Comparison of ENCODE assay signal across 3 cellular contexts in genomic region chr15:45407786-45408185, GRCh38.
TF ChIP-seq lines count a peak whose summit lies in the region.

No MANE protein-coding gene starts in this region.

TF ChIP-seq in A549, 52 proteins besides CTCF, POLR2A, EP300 and RAD21:
- TF ChIP-seq MAFK (IDR thresholded peaks at IDR 0.05; ENCODE audit: partially characterized antibody) (peak; percentile 55), MYC (IDR thresholded peaks at IDR 0.05; ENCODE audit: borderline replicate concordance, low read length) (no peak)

TF ChIP-seq in IMR-90, 13 proteins besides CTCF, POLR2A, EP300 and RAD21:
- TF ChIP-seq MAFK (IDR thresholded peaks at IDR 0.05; ENCODE audit: low read depth, low read length) (peak; percentile 71), RCOR1 (IDR thresholded peaks at IDR 0.05; ENCODE audit: insufficient replicate concordance, low read length) (no peak)

TF ChIP-seq in K562, 482 proteins besides CTCF, POLR2A, EP300 and RAD21:
- TF ChIP-seq ZNF24 (IDR thresholded peaks at IDR 0.05) (no peak), MAFF (IDR thresholded peaks at IDR 0.05; ENCODE audit: low read length) (peak; percentile 69), MAFG (tag; conservative IDR thresholded peaks at IDR 0.05) (peak; percentile 45), TRIM28 (IDR thresholded peaks at IDR 0.05) (no peak), MAFK (IDR thresholded peaks at IDR 0.05; ENCODE audit: low read length) (peak; percentile 37; the same call in 1 of the 2 replicates), ZNF354B (CRISPR knock-in tag; IDR thresholded peaks at IDR 0.05) (no peak), MAZ (CRISPR knock-in tag; conservative IDR thresholded peaks at IDR 0.05 in 1 of 2, IDR thresholded peaks at IDR 0.05 in 1 of 2) (no peak), C11orf30 (IDR thresholded peaks at IDR 0.05; ENCODE audit: low read depth) (peak; percentile 69), PCBP2 (IDR thresholded peaks at IDR 0.05; ENCODE audit: low read depth, low read length, poor library complexity, severe bottlenecking) (no peak), HDGF (IDR thresholded peaks at IDR 0.05) (no peak), E2F3 (CRISPR knock-in tag; IDR thresholded peaks at IDR 0.05) (no peak), TCFL5 (CRISPR knock-in tag; conservative IDR thresholded peaks at IDR 0.05) (no peak), TBP (optimal IDR thresholded peaks at IDR 0.05; ENCODE audit: low read depth, low read length) (no peak), ZNF316 (IDR thresholded peaks at IDR 0.05) (peak; percentile 80), ZNF589 (CRISPR knock-in tag; IDR thresholded peaks at IDR 0.05; ENCODE audit: low read depth) (no peak), NFXL1 (CRISPR knock-in tag; IDR thresholded peaks at IDR 0.05) (no peak), EP400 (IDR thresholded peaks at IDR 0.05) (no peak)
- TF ChIP-seq, protein P1, sequence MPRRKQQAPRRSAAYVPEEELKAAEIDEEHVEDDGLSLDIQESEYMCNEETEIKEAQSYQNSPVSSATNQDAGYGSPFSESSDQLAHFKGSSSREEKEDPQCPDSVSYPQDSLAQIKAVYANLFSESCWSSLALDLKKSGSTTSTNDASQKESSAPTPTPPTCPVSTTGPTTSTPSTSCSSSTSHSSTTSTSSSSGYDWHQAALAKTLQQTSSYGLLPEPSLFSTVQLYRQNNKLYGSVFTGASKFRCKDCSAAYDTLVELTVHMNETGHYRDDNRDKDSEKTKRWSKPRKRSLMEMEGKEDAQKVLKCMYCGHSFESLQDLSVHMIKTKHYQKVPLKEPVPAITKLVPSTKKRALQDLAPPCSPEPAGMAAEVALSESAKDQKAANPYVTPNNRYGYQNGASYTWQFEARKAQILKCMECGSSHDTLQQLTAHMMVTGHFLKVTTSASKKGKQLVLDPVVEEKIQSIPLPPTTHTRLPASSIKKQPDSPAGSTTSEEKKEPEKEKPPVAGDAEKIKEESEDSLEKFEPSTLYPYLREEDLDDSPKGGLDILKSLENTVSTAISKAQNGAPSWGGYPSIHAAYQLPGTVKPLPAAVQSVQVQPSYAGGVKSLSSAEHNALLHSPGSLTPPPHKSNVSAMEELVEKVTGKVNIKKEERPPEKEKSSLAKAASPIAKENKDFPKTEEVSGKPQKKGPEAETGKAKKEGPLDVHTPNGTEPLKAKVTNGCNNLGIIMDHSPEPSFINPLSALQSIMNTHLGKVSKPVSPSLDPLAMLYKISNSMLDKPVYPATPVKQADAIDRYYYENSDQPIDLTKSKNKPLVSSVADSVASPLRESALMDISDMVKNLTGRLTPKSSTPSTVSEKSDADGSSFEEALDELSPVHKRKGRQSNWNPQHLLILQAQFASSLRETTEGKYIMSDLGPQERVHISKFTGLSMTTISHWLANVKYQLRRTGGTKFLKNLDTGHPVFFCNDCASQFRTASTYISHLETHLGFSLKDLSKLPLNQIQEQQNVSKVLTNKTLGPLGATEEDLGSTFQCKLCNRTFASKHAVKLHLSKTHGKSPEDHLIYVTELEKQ (CRISPR knock-in tag; IDR thresholded peaks at IDR 0.05) = no peak
- TF ChIP-seq, protein P2, sequence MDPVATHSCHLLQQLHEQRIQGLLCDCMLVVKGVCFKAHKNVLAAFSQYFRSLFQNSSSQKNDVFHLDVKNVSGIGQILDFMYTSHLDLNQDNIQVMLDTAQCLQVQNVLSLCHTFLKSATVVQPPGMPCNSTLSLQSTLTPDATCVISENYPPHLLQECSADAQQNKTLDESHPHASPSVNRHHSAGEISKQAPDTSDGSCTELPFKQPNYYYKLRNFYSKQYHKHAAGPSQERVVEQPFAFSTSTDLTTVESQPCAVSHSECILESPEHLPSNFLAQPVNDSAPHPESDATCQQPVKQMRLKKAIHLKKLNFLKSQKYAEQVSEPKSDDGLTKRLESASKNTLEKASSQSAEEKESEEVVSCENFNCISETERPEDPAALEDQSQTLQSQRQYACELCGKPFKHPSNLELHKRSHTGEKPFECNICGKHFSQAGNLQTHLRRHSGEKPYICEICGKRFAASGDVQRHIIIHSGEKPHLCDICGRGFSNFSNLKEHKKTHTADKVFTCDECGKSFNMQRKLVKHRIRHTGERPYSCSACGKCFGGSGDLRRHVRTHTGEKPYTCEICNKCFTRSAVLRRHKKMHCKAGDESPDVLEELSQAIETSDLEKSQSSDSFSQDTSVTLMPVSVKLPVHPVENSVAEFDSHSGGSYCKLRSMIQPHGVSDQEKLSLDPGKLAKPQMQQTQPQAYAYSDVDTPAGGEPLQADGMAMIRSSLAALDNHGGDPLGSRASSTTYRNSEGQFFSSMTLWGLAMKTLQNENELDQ (CRISPR knock-in tag; IDR thresholded peaks at IDR 0.05; ENCODE audit: borderline replicate concordance) = no peak
TF ChIP-seq in K562: peak in this region for 5.
